ENCODE assay signal across 1 cellular context in the genomic region with DNA sequence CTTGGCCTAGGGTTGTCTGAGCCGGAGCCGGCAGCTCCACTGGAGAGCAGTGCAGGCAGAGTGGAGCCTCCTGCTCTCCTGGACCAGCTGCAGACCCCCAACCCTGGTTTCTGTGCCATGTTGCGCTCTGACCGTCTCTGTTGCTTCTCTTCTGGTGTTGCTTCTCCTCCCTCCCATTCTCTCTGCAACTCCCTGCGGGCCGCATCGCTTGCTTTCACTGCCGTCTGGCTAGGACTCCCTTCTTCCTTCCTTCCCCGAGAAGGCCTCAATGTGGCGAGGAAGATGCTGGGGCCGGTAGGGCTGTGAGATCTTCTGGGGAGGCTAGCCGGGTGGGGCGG.
TF ChIP-seq lines count a peak whose summit lies in the region.

No MANE protein-coding gene starts in this region.

TF ChIP-seq in IMR-90, 13 proteins besides CTCF, POLR2A, EP300 and RAD21:
- TF ChIP-seq FOS (IDR thresholded peaks at IDR 0.05; ENCODE audit: low read depth, low read length) (no peak), BHLHE40 (IDR thresholded peaks at IDR 0.05; ENCODE audit: low read depth, low read length) (no peak), MXI1 (IDR thresholded peaks at IDR 0.05; ENCODE audit: borderline replicate concordance, low read depth, low read length) (no peak), RFX5 (IDR thresholded peaks at IDR 0.05; ENCODE audit: low read depth, low read length) (no peak), CEBPB (IDR thresholded peaks at IDR 0.05; ENCODE audit: low read depth, low read length) (no peak), MAFK (IDR thresholded peaks at IDR 0.05; ENCODE audit: low read depth, low read length) (no peak), MAZ (IDR thresholded peaks at IDR 0.05; ENCODE audit: borderline replicate concordance, low read depth, low read length) (no peak), RCOR1 (IDR thresholded peaks at IDR 0.05; ENCODE audit: insufficient replicate concordance, low read length) (no peak), NFE2L2 (IDR thresholded peaks at IDR 0.05; ENCODE audit: low read depth, low read length) (no peak), CHD1 (IDR thresholded peaks at IDR 0.05; ENCODE audit: low read depth, low read length) (no peak), SMC3 (IDR thresholded peaks at IDR 0.05; ENCODE audit: low read depth, low read length) (no peak)
- TF ChIP-seq, protein P1, sequence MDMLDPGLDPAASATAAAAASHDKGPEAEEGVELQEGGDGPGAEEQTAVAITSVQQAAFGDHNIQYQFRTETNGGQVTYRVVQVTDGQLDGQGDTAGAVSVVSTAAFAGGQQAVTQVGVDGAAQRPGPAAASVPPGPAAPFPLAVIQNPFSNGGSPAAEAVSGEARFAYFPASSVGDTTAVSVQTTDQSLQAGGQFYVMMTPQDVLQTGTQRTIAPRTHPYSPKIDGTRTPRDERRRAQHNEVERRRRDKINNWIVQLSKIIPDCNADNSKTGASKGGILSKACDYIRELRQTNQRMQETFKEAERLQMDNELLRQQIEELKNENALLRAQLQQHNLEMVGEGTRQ (IDR thresholded peaks at IDR 0.05; ENCODE audit: low read depth, low read length), result no peak
- TF ChIP-seq, protein P2, sequence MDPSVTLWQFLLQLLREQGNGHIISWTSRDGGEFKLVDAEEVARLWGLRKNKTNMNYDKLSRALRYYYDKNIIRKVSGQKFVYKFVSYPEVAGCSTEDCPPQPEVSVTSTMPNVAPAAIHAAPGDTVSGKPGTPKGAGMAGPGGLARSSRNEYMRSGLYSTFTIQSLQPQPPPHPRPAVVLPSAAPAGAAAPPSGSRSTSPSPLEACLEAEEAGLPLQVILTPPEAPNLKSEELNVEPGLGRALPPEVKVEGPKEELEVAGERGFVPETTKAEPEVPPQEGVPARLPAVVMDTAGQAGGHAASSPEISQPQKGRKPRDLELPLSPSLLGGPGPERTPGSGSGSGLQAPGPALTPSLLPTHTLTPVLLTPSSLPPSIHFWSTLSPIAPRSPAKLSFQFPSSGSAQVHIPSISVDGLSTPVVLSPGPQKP (IDR thresholded peaks at IDR 0.05; ENCODE audit: borderline replicate concordance, low read depth, low read length), result no peak
